In genomic region chr2:126704434-126705165, GRCh38 we compare ENCODE assay signal across 24 cellular contexts. TPM values are rescaled to one million over a fixed set of nuclear protein-coding genes. Genes with fewer than 3 reads are reported as not detected.
DNase-seq lines count a peak whose midpoint lies in the region; ATAC-seq and TF ChIP-seq lines count a peak whose summit lies in the region.
"Had no signal": no experiment of that assay in that cellular context is flagged by ENCODE, and none has a peak within 500 bp of the region (broad histone marks: within the 10 kb centered on the region; RNA-seq: fewer than 3 reads in every experiment).

No MANE protein-coding gene starts in this region.

- DNase-seq in EH (ENCODE audit: low read depth): peak; percentile 27
- DNase-seq in astrocyte of the spinal cord (ENCODE audit: low read depth, low spot score): peak; percentile 57
- DNase-seq in fibroblast of the aortic adventitia (ENCODE audit: low read depth): peak; percentile 59
- DNase-seq in sciatic nerve (ENCODE audit: low spot score): no peak
- DNase-seq in NCI-H2171 (lab: John Stamatoyannopoulos, UW): no peak
- DNase-seq in T-helper 9 cell: no peak
- no peak for DNase-seq in NCI-H1436 treated with DMSO at 0.1 percent for 48 hours (lab: John Stamatoyannopoulos, UW)
- DNase-seq in Right ventricle myocardium superior: no peak
- DNase-seq: activated CD4-positive, alpha-beta T cell treated with anti-CD3 and anti-CD28 coated beads for 48 hours; activated naive CD4-positive, alpha-beta T cell; activated T-cell treated with anti-CD3 and anti-CD28 coated beads, Interleukin-2, amount 50 U/mL, for 48 hours; cortex of kidney; foreskin melanocyte; H9; hypothalamus; lower lobe of right lung; MV-4-11; NCI-H1694; NCI-H526; psoas muscle had no signal

- TF ChIP-seq CTCF in astrocyte of the spinal cord (IDR thresholded peaks at IDR 0.05; ENCODE audit: low read depth, low read length): no peak
- no peak for TF ChIP-seq CTCF in fibroblast of the aortic adventitia (IDR thresholded peaks at IDR 0.05; ENCODE audit: insufficient read depth, low read length)

- H3K4me3 ChIP-seq in astrocyte of the spinal cord (ENCODE audit: low read depth, low read length) (no peak overlapping the region), fibroblast of the aortic adventitia (ENCODE audit: low read depth, low read length) (no peak overlapping the region)
- H3K4me3 ChIP-seq: cardiac muscle cell, lower lobe of right lung, psoas muscle, SK-N-MC, skin epidermis, suprapubic skin had no signal

- ATAC-seq in sciatic nerve (peak; percentile 55), Right ventricle myocardium superior (ENCODE audit: poor library complexity) (no peak)
- ATAC-seq: lower lobe of right lung, psoas muscle had no signal

- in situ Hi-C loops in astrocyte of the spinal cord (cut with HindIII; ENCODE audit: low sequenced_read_pairs): no loop called here

- intact Hi-C loops in sciatic nerve (cut with DNase I): no loop called here
- intact Hi-C loops in Right ventricle myocardium superior (cut with DNase I): no loop called here

RNA-seq across cellular contexts. Expression of gene GYPC, which starts 48.6 kb away (rescaled TPM):
- total RNA-seq in fibroblast of the aortic adventitia (ENCODE audit: low replicate concordance) (38.7 and 62.7 TPM in 2 replicates), sciatic nerve (89.2 TPM), Right ventricle myocardium superior (111 TPM)

Comparison
In these comparisons a context has a peak if more than half of its experiments do, and no peak if none do; other contexts are left out.
1. DNase-seq: peak in EH (single experiment), astrocyte of the spinal cord (single experiment) and fibroblast of the aortic adventitia (single experiment); none in sciatic nerve (single experiment), NCI-H2171 (single experiment), T-helper 9 cell (single experiment), NCI-H1436 treated with DMSO at 0.1 percent for 48 hours (single experiment) and Right ventricle myocardium superior (single experiment).